In the genomic region with DNA sequence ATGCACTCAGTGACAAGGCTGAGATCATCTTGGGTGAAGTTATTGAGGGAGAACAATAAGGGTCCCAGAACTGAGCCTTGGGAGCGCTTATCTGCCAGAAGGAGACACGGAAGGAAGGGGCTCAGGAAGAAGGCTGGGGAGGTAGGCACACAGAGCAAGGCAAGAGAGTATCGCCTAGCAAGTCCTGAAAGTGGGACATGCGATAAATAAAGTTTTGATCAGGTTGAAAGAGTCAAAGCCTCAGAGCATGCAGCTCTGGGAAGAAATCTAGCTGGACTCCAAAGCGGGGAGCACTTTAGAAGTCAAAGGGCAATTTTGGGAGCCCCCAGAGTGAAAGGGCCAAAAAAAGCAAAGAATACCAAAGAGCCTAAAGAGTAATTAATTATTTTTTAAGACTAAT, we compare ENCODE assay signal across 2 cellular contexts.
A peak's percentile ranks its signal among the peaks of the same experiment; 100 is the strongest.
TF ChIP-seq lines count a peak whose summit lies in the region.

No MANE protein-coding gene starts in this region.

TF ChIP-seq in GM23338, 12 proteins besides CTCF, POLR2A, EP300 and RAD21:
- no peak for TF ChIP-seq POLR2AphosphoS5 (IDR thresholded peaks at IDR 0.05; ENCODE audit: low read depth)
- TF ChIP-seq STAT1 (IDR thresholded peaks at IDR 0.05; ENCODE audit: unreplicated experiment), result no peak
- TF ChIP-seq ZNF331 (CRISPR knock-in tag; IDR thresholded peaks at IDR 0.05; ENCODE audit: low read depth), result no peak
- TF ChIP-seq ZNF114 (CRISPR knock-in tag; IDR thresholded peaks at IDR 0.05), result no peak
- TF ChIP-seq, protein P1, sequence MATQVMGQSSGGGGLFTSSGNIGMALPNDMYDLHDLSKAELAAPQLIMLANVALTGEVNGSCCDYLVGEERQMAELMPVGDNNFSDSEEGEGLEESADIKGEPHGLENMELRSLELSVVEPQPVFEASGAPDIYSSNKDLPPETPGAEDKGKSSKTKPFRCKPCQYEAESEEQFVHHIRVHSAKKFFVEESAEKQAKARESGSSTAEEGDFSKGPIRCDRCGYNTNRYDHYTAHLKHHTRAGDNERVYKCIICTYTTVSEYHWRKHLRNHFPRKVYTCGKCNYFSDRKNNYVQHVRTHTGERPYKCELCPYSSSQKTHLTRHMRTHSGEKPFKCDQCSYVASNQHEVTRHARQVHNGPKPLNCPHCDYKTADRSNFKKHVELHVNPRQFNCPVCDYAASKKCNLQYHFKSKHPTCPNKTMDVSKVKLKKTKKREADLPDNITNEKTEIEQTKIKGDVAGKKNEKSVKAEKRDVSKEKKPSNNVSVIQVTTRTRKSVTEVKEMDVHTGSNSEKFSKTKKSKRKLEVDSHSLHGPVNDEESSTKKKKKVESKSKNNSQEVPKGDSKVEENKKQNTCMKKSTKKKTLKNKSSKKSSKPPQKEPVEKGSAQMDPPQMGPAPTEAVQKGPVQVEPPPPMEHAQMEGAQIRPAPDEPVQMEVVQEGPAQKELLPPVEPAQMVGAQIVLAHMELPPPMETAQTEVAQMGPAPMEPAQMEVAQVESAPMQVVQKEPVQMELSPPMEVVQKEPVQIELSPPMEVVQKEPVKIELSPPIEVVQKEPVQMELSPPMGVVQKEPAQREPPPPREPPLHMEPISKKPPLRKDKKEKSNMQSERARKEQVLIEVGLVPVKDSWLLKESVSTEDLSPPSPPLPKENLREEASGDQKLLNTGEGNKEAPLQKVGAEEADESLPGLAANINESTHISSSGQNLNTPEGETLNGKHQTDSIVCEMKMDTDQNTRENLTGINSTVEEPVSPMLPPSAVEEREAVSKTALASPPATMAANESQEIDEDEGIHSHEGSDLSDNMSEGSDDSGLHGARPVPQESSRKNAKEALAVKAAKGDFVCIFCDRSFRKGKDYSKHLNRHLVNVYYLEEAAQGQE (IDR thresholded peaks at IDR 0.05; ENCODE audit: unreplicated experiment), result no peak
- TF ChIP-seq, protein P2, sequence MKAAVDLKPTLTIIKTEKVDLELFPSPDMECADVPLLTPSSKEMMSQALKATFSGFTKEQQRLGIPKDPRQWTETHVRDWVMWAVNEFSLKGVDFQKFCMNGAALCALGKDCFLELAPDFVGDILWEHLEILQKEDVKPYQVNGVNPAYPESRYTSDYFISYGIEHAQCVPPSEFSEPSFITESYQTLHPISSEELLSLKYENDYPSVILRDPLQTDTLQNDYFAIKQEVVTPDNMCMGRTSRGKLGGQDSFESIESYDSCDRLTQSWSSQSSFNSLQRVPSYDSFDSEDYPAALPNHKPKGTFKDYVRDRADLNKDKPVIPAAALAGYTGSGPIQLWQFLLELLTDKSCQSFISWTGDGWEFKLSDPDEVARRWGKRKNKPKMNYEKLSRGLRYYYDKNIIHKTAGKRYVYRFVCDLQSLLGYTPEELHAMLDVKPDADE (IDR thresholded peaks at IDR 0.05), result no peak
- TF ChIP-seq JUNB (IDR thresholded peaks at IDR 0.05; ENCODE audit: unreplicated experiment), result no peak
- TF ChIP-seq NANOG (IDR thresholded peaks at IDR 0.05; ENCODE audit: borderline replicate concordance), result no peak
- no peak for TF ChIP-seq EZH2 (IDR thresholded peaks at IDR 0.05; ENCODE audit: low read depth, unreplicated experiment)
- TF ChIP-seq EZH2phosphoT487 (IDR thresholded peaks at IDR 0.05; ENCODE audit: unreplicated experiment), result no peak

TF ChIP-seq in K562, 482 proteins besides CTCF, POLR2A, EP300 and RAD21:
- TF ChIP-seq, protein P3, sequence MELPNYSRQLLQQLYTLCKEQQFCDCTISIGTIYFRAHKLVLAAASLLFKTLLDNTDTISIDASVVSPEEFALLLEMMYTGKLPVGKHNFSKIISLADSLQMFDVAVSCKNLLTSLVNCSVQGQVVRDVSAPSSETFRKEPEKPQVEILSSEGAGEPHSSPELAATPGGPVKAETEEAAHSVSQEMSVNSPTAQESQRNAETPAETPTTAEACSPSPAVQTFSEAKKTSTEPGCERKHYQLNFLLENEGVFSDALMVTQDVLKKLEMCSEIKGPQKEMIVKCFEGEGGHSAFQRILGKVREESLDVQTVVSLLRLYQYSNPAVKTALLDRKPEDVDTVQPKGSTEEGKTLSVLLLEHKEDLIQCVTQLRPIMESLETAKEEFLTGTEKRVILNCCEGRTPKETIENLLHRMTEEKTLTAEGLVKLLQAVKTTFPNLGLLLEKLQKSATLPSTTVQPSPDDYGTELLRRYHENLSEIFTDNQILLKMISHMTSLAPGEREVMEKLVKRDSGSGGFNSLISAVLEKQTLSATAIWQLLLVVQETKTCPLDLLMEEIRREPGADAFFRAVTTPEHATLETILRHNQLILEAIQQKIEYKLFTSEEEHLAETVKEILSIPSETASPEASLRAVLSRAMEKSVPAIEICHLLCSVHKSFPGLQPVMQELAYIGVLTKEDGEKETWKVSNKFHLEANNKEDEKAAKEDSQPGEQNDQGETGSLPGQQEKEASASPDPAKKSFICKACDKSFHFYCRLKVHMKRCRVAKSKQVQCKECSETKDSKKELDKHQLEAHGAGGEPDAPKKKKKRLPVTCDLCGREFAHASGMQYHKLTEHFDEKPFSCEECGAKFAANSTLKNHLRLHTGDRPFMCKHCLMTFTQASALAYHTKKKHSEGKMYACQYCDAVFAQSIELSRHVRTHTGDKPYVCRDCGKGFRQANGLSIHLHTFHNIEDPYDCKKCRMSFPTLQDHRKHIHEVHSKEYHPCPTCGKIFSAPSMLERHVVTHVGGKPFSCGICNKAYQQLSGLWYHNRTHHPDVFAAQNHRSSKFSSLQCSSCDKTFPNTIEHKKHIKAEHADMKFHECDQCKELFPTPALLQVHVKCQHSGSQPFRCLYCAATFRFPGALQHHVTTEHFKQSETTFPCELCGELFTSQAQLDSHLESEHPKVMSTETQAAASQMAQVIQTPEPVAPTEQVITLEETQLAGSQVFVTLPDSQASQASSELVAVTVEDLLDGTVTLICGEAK (IDR thresholded peaks at IDR 0.05), result peak; percentile 58; the same call in 1 of the 2 replicates
- TF ChIP-seq, protein P3 (CRISPR knock-in tag; IDR thresholded peaks at IDR 0.05), result no peak
- TF ChIP-seq, protein P4, sequence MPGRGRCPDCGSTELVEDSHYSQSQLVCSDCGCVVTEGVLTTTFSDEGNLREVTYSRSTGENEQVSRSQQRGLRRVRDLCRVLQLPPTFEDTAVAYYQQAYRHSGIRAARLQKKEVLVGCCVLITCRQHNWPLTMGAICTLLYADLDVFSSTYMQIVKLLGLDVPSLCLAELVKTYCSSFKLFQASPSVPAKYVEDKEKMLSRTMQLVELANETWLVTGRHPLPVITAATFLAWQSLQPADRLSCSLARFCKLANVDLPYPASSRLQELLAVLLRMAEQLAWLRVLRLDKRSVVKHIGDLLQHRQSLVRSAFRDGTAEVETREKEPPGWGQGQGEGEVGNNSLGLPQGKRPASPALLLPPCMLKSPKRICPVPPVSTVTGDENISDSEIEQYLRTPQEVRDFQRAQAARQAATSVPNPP (IDR thresholded peaks at IDR 0.05; ENCODE audit: borderline replicate concordance, insufficient read depth, insufficient read length), result no peak
